Comparison of ENCODE assay signal across 1 cellular context in the genomic region with DNA sequence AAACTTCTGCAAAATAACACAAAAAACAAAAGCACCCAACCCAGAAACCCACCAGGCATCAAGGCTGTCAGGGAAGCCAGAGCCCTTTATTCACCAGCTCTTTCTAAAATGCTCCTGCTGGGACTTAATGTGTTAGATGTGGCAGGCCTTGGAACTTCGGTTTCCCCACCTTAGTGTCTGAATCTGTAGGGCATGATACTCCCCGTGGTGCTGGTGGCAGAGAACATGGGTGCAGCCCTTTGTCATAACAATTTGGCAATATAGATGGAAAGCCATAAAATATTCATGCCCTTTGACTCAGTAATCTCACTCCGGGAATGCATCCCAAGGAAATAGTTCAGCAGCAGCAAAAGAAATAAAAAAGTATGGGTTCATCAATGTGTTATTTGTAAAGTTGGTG.
TF ChIP-seq lines count a peak whose summit lies in the region.

No MANE protein-coding gene starts in this region.

TF ChIP-seq in SK-N-SH, 30 proteins besides CTCF, POLR2A, EP300 and RAD21 (continued from another document):
- TF ChIP-seq, protein P1, sequence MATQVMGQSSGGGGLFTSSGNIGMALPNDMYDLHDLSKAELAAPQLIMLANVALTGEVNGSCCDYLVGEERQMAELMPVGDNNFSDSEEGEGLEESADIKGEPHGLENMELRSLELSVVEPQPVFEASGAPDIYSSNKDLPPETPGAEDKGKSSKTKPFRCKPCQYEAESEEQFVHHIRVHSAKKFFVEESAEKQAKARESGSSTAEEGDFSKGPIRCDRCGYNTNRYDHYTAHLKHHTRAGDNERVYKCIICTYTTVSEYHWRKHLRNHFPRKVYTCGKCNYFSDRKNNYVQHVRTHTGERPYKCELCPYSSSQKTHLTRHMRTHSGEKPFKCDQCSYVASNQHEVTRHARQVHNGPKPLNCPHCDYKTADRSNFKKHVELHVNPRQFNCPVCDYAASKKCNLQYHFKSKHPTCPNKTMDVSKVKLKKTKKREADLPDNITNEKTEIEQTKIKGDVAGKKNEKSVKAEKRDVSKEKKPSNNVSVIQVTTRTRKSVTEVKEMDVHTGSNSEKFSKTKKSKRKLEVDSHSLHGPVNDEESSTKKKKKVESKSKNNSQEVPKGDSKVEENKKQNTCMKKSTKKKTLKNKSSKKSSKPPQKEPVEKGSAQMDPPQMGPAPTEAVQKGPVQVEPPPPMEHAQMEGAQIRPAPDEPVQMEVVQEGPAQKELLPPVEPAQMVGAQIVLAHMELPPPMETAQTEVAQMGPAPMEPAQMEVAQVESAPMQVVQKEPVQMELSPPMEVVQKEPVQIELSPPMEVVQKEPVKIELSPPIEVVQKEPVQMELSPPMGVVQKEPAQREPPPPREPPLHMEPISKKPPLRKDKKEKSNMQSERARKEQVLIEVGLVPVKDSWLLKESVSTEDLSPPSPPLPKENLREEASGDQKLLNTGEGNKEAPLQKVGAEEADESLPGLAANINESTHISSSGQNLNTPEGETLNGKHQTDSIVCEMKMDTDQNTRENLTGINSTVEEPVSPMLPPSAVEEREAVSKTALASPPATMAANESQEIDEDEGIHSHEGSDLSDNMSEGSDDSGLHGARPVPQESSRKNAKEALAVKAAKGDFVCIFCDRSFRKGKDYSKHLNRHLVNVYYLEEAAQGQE (IDR thresholded peaks at IDR 0.05; ENCODE audit: low read depth, low read length), result no peak
- TF ChIP-seq GABPA (IDR thresholded peaks at IDR 0.05; ENCODE audit: low read depth) (no peak), TAF1 (IDR thresholded peaks at IDR 0.05; ENCODE audit: borderline replicate concordance, low read depth, low read length) (no peak), IRF3 (IDR thresholded peaks at IDR 0.05; ENCODE audit: low read depth, low read length) (no peak)
- TF ChIP-seq, protein P2, sequence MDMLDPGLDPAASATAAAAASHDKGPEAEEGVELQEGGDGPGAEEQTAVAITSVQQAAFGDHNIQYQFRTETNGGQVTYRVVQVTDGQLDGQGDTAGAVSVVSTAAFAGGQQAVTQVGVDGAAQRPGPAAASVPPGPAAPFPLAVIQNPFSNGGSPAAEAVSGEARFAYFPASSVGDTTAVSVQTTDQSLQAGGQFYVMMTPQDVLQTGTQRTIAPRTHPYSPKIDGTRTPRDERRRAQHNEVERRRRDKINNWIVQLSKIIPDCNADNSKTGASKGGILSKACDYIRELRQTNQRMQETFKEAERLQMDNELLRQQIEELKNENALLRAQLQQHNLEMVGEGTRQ (IDR thresholded peaks at IDR 0.05; ENCODE audit: borderline replicate concordance, low read depth, low read length), result no peak
